12 cellular contexts compared by ENCODE assay signal in the genomic region with DNA sequence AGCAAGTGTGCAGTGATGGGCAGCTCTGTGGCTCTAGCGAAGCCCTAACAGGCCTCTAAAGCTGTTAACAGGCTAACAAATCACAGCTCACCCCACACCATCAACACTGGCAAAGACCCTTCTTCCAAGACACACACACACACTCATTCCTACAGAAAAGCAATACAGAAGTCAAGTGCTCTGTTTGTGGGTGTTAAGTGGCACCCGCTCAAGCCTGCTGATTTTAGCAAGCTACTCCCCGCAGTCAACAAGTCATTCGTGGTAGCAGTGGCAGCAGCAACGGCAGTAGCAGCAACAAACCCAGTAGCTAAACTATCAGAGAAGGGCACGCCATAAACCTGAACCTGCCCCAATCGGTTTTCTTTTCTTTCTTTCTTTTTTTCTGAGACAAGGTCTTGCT.
A peak's percentile ranks its signal among the peaks of the same experiment; 100 is the strongest.
DNase-seq lines count a peak whose midpoint lies in the region; ATAC-seq, FAIRE-seq and TF ChIP-seq lines count a peak whose summit lies in the region.
"Had no signal": no experiment of that assay in that cellular context is flagged by ENCODE, and none has a peak within 500 bp of the region (broad histone marks: within the 10 kb centered on the region; RNA-seq: fewer than 3 reads in every experiment).

No MANE protein-coding gene starts in this region.

- peak overlapping the region; percentile 19 for H3K4me3 ChIP-seq in CD4-positive, CD25-positive, alpha-beta regulatory T cell (ENCODE audit: low read depth, low read length)
- H3K4me3 ChIP-seq: neural progenitor cell had no signal

- no peak for TF ChIP-seq CTCF in nephron (IDR thresholded peaks at IDR 0.05; ENCODE audit: unreplicated experiment in 3 of 3)

- H3K36me3 ChIP-seq in CD4-positive, CD25-positive, alpha-beta regulatory T cell (ENCODE audit: control insufficient read depth, insufficient read depth, low read length) = peaks cover 76% of the 10 kb centered on the region
- H3K36me3 ChIP-seq: neural progenitor cell had no signal

- H3K27me3 ChIP-seq in CD4-positive, CD25-positive, alpha-beta regulatory T cell (ENCODE audit: control insufficient read depth, insufficient read depth, low read length) = no peaks in the 10 kb centered on the region
- H3K27me3 ChIP-seq: neural progenitor cell had no signal

- peak; percentile 9 for FAIRE-seq in GM12891 (lab: Jason Lieb, UNC)
- FAIRE-seq in RCC 7860 (lab: Jason Lieb, UNC) = no peak
- FAIRE-seq: islet of Langerhans had no signal

- H3K4me1 ChIP-seq in CD4-positive, CD25-positive, alpha-beta regulatory T cell (ENCODE audit: control insufficient read depth, insufficient read depth, low read length, poor library complexity, severe bottlenecking) = peaks cover 83% of the 10 kb centered on the region

- TF ChIP-seq POLR2A in GM12891 (IDR thresholded peaks at IDR 0.05; ENCODE audit: low read depth, low read length) = no peak

- H3K27me3 Mint-ChIP-seq in CD4-positive, CD25-positive, alpha-beta regulatory T cell = no peaks in the 10 kb centered on the region
- H3K27me3 Mint-ChIP-seq in activated T-helper 1 cell treated with anti-CD3 and anti-CD28 coated beads, Interleukin-12 subunit alpha, Interleukin-12 subunit beta, Interleukin-2, Interleukin-4 antibody, amounts not matched to agents 30 ng/mL and 10 ng/mL and 1 ng/mL, durations not matched to agents 14 hours and 24 hours and 36 hours (ENCODE audit: insufficient read depth) = no peaks in the 10 kb centered on the region
- H3K27me3 Mint-ChIP-seq in nephron (ENCODE audit: low read depth) = peaks cover 9% of the 10 kb centered on the region

- peaks cover 43% of the 10 kb centered on the region for H3K36me3 Mint-ChIP-seq in CD4-positive, CD25-positive, alpha-beta regulatory T cell
- peaks cover 51% of the 10 kb centered on the region for H3K36me3 Mint-ChIP-seq in activated T-helper 1 cell treated with anti-CD3 and anti-CD28 coated beads, Interleukin-12 subunit alpha, Interleukin-12 subunit beta, Interleukin-2, Interleukin-4 antibody, amounts not matched to agents 30 ng/mL and 10 ng/mL and 1 ng/mL, durations not matched to agents 14 hours and 24 hours and 36 hours (ENCODE audit: low read depth)
- H3K36me3 Mint-ChIP-seq in nephron (ENCODE audit: low read depth) = peaks cover 4% of the 10 kb centered on the region

- H3K9me3 ChIP-seq in CD4-positive, CD25-positive, alpha-beta regulatory T cell (ENCODE audit: control insufficient read depth in 2 of 2, low read length in 2 of 2) = no peaks in the 10 kb centered on the region

- DNase-seq in CD4-positive, CD25-positive, alpha-beta regulatory T cell = peak in 1 of 3 donors; percentile 43
- no peak for DNase-seq in GM12891 (ENCODE audit: insufficient read length, low spot score)
- no peak for DNase-seq in activated T-helper 1 cell treated with anti-CD3 and anti-CD28 coated beads, Interleukin-12 subunit alpha, Interleukin-12 subunit beta, Interleukin-2, Interleukin-4 antibody, amounts not matched to agents 30 ng/mL and 10 ng/mL and 1 ng/mL, durations not matched to agents 14 hours and 24 hours and 36 hours (ENCODE audit: low spot score)
- DNase-seq in islet precursor cell = no peak
- DNase-seq in RCC 7860 (ENCODE audit: low spot score) = no peak
- no peak for DNase-seq in effector CD8-positive, alpha-beta T cell (lab: John Stamatoyannopoulos, UW)
- DNase-seq: DMS153, foreskin fibroblast had no signal

- H3K4me1 Mint-ChIP-seq in CD4-positive, CD25-positive, alpha-beta regulatory T cell = peaks cover 17 to 94% (median 54%) of the 10 kb centered on the region in 4 donors
- peaks cover 65% of the 10 kb centered on the region for H3K4me1 Mint-ChIP-seq in activated T-helper 1 cell treated with anti-CD3 and anti-CD28 coated beads, Interleukin-12 subunit alpha, Interleukin-12 subunit beta, Interleukin-2, Interleukin-4 antibody, amounts not matched to agents 30 ng/mL and 10 ng/mL and 1 ng/mL, durations not matched to agents 14 hours and 24 hours and 36 hours (ENCODE audit: low read depth)
- peaks cover 63% of the 10 kb centered on the region for H3K4me1 Mint-ChIP-seq in nephron

- H3K27ac Mint-ChIP-seq in CD4-positive, CD25-positive, alpha-beta regulatory T cell = peak overlapping the region; percentile 99 to 100 (median 100)
- peak overlapping the region; percentile 99 for H3K27ac Mint-ChIP-seq in activated T-helper 1 cell treated with anti-CD3 and anti-CD28 coated beads, Interleukin-12 subunit alpha, Interleukin-12 subunit beta, Interleukin-2, Interleukin-4 antibody, amounts not matched to agents 30 ng/mL and 10 ng/mL and 1 ng/mL, durations not matched to agents 14 hours and 24 hours and 36 hours
- peak overlapping the region in 2 of 3 experiments; percentile 29 to 60 for H3K27ac Mint-ChIP-seq in nephron
- H3K27ac Mint-ChIP-seq: neural progenitor cell had no signal

- no peaks in the 10 kb centered on the region for H3K9me3 Mint-ChIP-seq in CD4-positive, CD25-positive, alpha-beta regulatory T cell
- H3K9me3 Mint-ChIP-seq in activated T-helper 1 cell treated with anti-CD3 and anti-CD28 coated beads, Interleukin-12 subunit alpha, Interleukin-12 subunit beta, Interleukin-2, Interleukin-4 antibody, amounts not matched to agents 30 ng/mL and 10 ng/mL and 1 ng/mL, durations not matched to agents 14 hours and 24 hours and 36 hours = no peaks in the 10 kb centered on the region
- no peaks in the 10 kb centered on the region for H3K9me3 Mint-ChIP-seq in nephron
- H3K9me3 Mint-ChIP-seq: neural progenitor cell had no signal

- intact Hi-C loops in activated T-helper 1 cell treated with anti-CD3 and anti-CD28 coated beads, Interleukin-12 subunit alpha, Interleukin-12 subunit beta, Interleukin-2, Interleukin-4 antibody, amounts not matched to agents 30 ng/mL and 10 ng/mL and 1 ng/mL, durations not matched to agents 14 hours and 24 hours and 36 hours (cut with micrococcal nuclease) = loop anchor here (10.0 kb wide), 1 partner anchor 780 kb away; a partner anchor contains a TSS

- H3K27ac ChIP-seq in CD4-positive, CD25-positive, alpha-beta regulatory T cell (ENCODE audit: insufficient read depth, low read length, poor library complexity, severe bottlenecking) = peak overlapping the region; percentile 99
- H3K27ac ChIP-seq: neural progenitor cell had no signal

- peak overlapping the region in 3 of 4 donors; percentile 51 to 72 (median 63) for H3K4me3 Mint-ChIP-seq in CD4-positive, CD25-positive, alpha-beta regulatory T cell
- no peak overlapping the region for H3K4me3 Mint-ChIP-seq in activated T-helper 1 cell treated with anti-CD3 and anti-CD28 coated beads, Interleukin-12 subunit alpha, Interleukin-12 subunit beta, Interleukin-2, Interleukin-4 antibody, amounts not matched to agents 30 ng/mL and 10 ng/mL and 1 ng/mL, durations not matched to agents 14 hours and 24 hours and 36 hours
- no peak overlapping the region for H3K4me3 Mint-ChIP-seq in nephron
- H3K4me3 Mint-ChIP-seq: neural progenitor cell had no signal

- no peak for ATAC-seq in CD4-positive, CD25-positive, alpha-beta regulatory T cell (ENCODE audit: low read depth in 2 of 2)
- ATAC-seq in HG03457 (IDR thresholded peaks at IDR 0.05; ENCODE audit: unreplicated experiment) = no peak

TF ChIP-seq in GM12891, 5 proteins besides CTCF, POLR2A, EP300 and RAD21:
- TF ChIP-seq SPI1 (IDR thresholded peaks at IDR 0.05; ENCODE audit: low read depth, low read length) (no peak), TAF1 (IDR thresholded peaks at IDR 0.05; ENCODE audit: low read depth, low read length) (no peak), POU2F2 (IDR thresholded peaks at IDR 0.05; ENCODE audit: low read depth, low read length) (no peak), POLR2AphosphoS5 (IDR thresholded peaks at IDR 0.05; ENCODE audit: low read depth, low read length) (no peak), PAX5 (IDR thresholded peaks at IDR 0.05; ENCODE audit: insufficient read depth, low read length, severe bottlenecking) (no peak)
TF ChIP-seq in GM12891: peak in this region for 0.

Comparison
In these comparisons a context has a peak if more than half of its experiments do, and no peak if none do; other contexts are left out.
1. H3K27ac Mint-ChIP-seq: peak in every context shown above with its lines; median percentile 100 in CD4-positive, CD25-positive, alpha-beta regulatory T cell; 99 in activated T-helper 1 cell treated with anti-CD3 and anti-CD28 coated beads, Interleukin-12 subunit alpha, Interleukin-12 subunit beta, Interleukin-2, Interleukin-4 antibody, amounts not matched to agents 30 ng/mL and 10 ng/mL and 1 ng/mL, durations not matched to agents 14 hours and 24 hours and 36 hours; 44 in nephron.
2. H3K4me3 Mint-ChIP-seq: peak in CD4-positive, CD25-positive, alpha-beta regulatory T cell (3 of 4); none in activated T-helper 1 cell treated with anti-CD3 and anti-CD28 coated beads, Interleukin-12 subunit alpha, Interleukin-12 subunit beta, Interleukin-2, Interleukin-4 antibody, amounts not matched to agents 30 ng/mL and 10 ng/mL and 1 ng/mL, durations not matched to agents 14 hours and 24 hours and 36 hours (single experiment) and nephron (0 of 3).